ENCODE assay signal across 8 cellular contexts in the genomic region with DNA sequence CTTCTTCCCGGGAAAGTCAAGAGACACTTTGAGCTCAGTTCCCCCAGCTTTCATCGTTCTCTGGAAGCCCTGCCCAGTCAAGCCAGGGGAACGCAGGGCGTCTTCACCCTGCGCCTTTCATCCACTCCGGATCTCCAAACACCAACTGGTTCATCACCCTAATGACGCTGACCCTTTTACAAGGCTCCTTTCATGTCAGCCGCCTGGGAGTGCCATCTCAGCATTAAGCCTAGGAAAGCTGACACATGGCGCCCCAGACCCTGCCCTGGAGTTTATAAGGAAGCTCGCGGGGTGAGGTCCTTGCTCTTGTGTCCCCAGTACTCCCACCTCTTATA.
A peak's percentile ranks its signal among the peaks of the same experiment; 100 is the strongest.
DNase-seq lines count a peak whose midpoint lies in the region; ATAC-seq and FAIRE-seq lines count a peak whose summit lies in the region.

No MANE protein-coding gene starts in this region.

- no peak for ATAC-seq in GM21390 (IDR thresholded peaks at IDR 0.05; ENCODE audit: unreplicated experiment)

- no peaks in the 10 kb centered on the region for H3K9me3 ChIP-seq in BLaER1
- no peaks in the 10 kb centered on the region for H3K9me3 ChIP-seq in HAP-1

- H3K4me1 ChIP-seq in BLaER1 = peaks cover 44% of the 10 kb centered on the region
- H3K4me1 ChIP-seq in HAP-1 = peaks cover 16% of the 10 kb centered on the region

- no peaks in the 10 kb centered on the region for H3K9me3 Mint-ChIP-seq in activated naive CD8-positive, alpha-beta T cell (ENCODE audit: low read depth)

- peaks cover 26% of the 10 kb centered on the region for H4K20me1 ChIP-seq in BLaER1

- H3K4me3 ChIP-seq in BLaER1 (peak overlapping the region; percentile 94), HAP-1 (peak overlapping the region; percentile 91)

- in situ Hi-C loops in HAP-1 (cut with MboI; ENCODE audit: low sequenced_read_pairs) = no loop called here

- H3K27me3 Mint-ChIP-seq in activated naive CD8-positive, alpha-beta T cell = no peaks in the 10 kb centered on the region

- no peaks in the 10 kb centered on the region for H3K27me3 ChIP-seq in BLaER1
- H3K27me3 ChIP-seq in HAP-1 (ENCODE audit: low read depth) = no peaks in the 10 kb centered on the region

- peak overlapping the region; percentile 99 for H3K4me3 Mint-ChIP-seq in activated naive CD8-positive, alpha-beta T cell

- H3K27ac ChIP-seq in BLaER1 (peak overlapping the region; percentile 98), substantia nigra (ENCODE audit: low read depth, low read length, poor library complexity, severe bottlenecking) (peak overlapping the region; percentile 94)

- H3K4me1 Mint-ChIP-seq in activated naive CD8-positive, alpha-beta T cell (ENCODE audit: low read depth) = peaks cover 56% of the 10 kb centered on the region

- peak overlapping the region; percentile 99 for H3K9ac ChIP-seq in BLaER1

- peak overlapping the region; percentile 93 for H3K27ac Mint-ChIP-seq in activated naive CD8-positive, alpha-beta T cell

- no peak for FAIRE-seq in GM19239 (lab: Jason Lieb, UNC)

- peaks cover 2% of the 10 kb centered on the region for H3K36me3 Mint-ChIP-seq in activated naive CD8-positive, alpha-beta T cell

- peak overlapping the region; percentile 82 for H3K4me2 ChIP-seq in BLaER1

- DNase-seq in HAP-1 (ENCODE audit: low spot score in 2 of 2) (no peak), islet precursor cell (peak; percentile 88), substantia nigra (lab: John Stamatoyannopoulos, UW) (peak in 1 of 49 donors; percentile 36), GM19239 (ENCODE audit: insufficient read length, low spot score) (no peak), EL (no peak)

- peaks cover 22% of the 10 kb centered on the region for H3K36me3 ChIP-seq in BLaER1
- H3K36me3 ChIP-seq in HAP-1 (replicated peaks) = peaks cover 8% of the 10 kb centered on the region
